ENCODE assay signal across 8 cellular contexts in genomic region chr17:40329981-40330794, GRCh38. TPM values are rescaled to one million over a fixed set of nuclear protein-coding genes. Genes with fewer than 3 reads are reported as not detected.
DNase-seq lines count a peak whose midpoint lies in the region; ATAC-seq and TF ChIP-seq lines count a peak whose summit lies in the region.

No MANE protein-coding gene starts in this region.

- peak overlapping the region; percentile 80 to 91 (median 88) for H3K27ac ChIP-seq in body of pancreas
- H3K27ac ChIP-seq in neutrophil = peak overlapping the region; percentile 98

- H3K4me1 ChIP-seq in body of pancreas (peaks cover 89% of the 10 kb centered on the region), neutrophil (ENCODE audit: control insufficient read depth in 1 of 2, insufficient read depth in 1 of 2, low read depth in 1 of 2, low read length in 1 of 2) (peaks cover 100% of the 10 kb centered on the region in 2 experiments)

- H3K9me3 ChIP-seq in body of pancreas (no peaks in the 10 kb centered on the region), neutrophil (no peaks in the 10 kb centered on the region)

- H3K27me3 ChIP-seq in body of pancreas (no peaks in the 10 kb centered on the region), neutrophil (no peaks in the 10 kb centered on the region)

- H3K36me3 ChIP-seq in body of pancreas (replicated peaks in 1 of 2; ENCODE audit: insufficient read depth in 1 of 2, low read depth in 2 of 2) = no peaks in the 10 kb centered on the region
- H3K36me3 ChIP-seq in neutrophil = peaks cover 20% of the 10 kb centered on the region

- no peak overlapping the region for H3K4me3 ChIP-seq in body of pancreas
- peak overlapping the region; percentile 88 to 91 for H3K4me3 ChIP-seq in neutrophil (ENCODE audit: low read depth in 1 of 2, low read length in 1 of 2)

- TF ChIP-seq CTCF in body of pancreas (IDR thresholded peaks at IDR 0.05) = no peak
- peak; percentile 44 for TF ChIP-seq CTCF in neutrophil (IDR thresholded peaks at IDR 0.05)

- intact Hi-C loops in body of pancreas (cut with DNase I) = no loop called here

- 19 to 34% methylated on average over 5 to 9 of the region's 9 CpGs for WGBS in body of pancreas, 2 donors

- DNase-seq in EH (ENCODE audit: low read depth) (peak; percentile 34), NCI-H2029 treated with DMSO at 0.1 percent for 48 hours (lab: John Stamatoyannopoulos, UW) (peak; percentile 49), body of pancreas (peak; percentile 75 to 89 (median 83)), NCI-H1436 (lab: John Stamatoyannopoulos, UW) (no peak), hippocampal formation (lab: John Stamatoyannopoulos, UW) (no peak)

- ATAC-seq in body of pancreas (peak; percentile 15), GM21526 (IDR thresholded peaks at IDR 0.05; ENCODE audit: low FRiP score, unreplicated experiment) (no peak), HG03135 (IDR thresholded peaks at IDR 0.05; ENCODE audit: unreplicated experiment) (no peak)

- TF ChIP-seq POLR2A in body of pancreas (IDR thresholded peaks at IDR 0.05) = no peak

RNA-seq across cellular contexts. Expression of gene RARA, which starts 21.2 kb away (rescaled TPM):
- 10 to 100 TPM; 11.4 to 13.8 TPM for total RNA-seq in body of pancreas

RNA-seq across cellular contexts. Expression of gene GJD3, which starts 34.3 kb away (rescaled TPM):
- 1 to 10 TPM in 1 of 2 donors, not detected in 1; 1.3 TPM for total RNA-seq in body of pancreas

RNA-seq across cellular contexts. Expression of gene CDC6, which starts 42.5 kb away (rescaled TPM):
- total RNA-seq in body of pancreas = under 1 TPM; 0.66 to 0.78 TPM

Comparison
In these comparisons a context has a peak if more than half of its experiments do, and no peak if none do; other contexts are left out.
1. DNase-seq: peak in EH (single experiment), NCI-H2029 treated with DMSO at 0.1 percent for 48 hours (single experiment) and body of pancreas (4 of 4); none in NCI-H1436 (single experiment) and hippocampal formation (0 of 2).
2. H3K4me3 ChIP-seq: peak in neutrophil (2 of 2); none in body of pancreas (0 of 2).